ENCODE assay signal across 25 cellular contexts in genomic region chr2:50133766-50134165, GRCh38.
DNase-seq lines count a peak whose midpoint lies in the region; ATAC-seq and TF ChIP-seq lines count a peak whose summit lies in the region.
"Had no signal": no experiment of that assay in that cellular context is flagged by ENCODE, and none has a peak within 500 bp of the region (broad histone marks: within the 10 kb centered on the region; RNA-seq: fewer than 3 reads in every experiment).

No MANE protein-coding gene starts in this region.

- no peak overlapping the region for H2AFZ ChIP-seq in MM.1S (ENCODE audit: low read length)
- H2AFZ ChIP-seq: GM23338 had no signal

- no peaks in the 10 kb centered on the region for H3K36me3 Mint-ChIP-seq in activated naive CD4-positive, alpha-beta T cell treated with anti-CD3 and anti-CD28 coated beads, Interleukin-2, amount 50 U/mL, for 72 hours
- H3K36me3 Mint-ChIP-seq: CD14-positive monocyte had no signal

- H4K20me1 ChIP-seq in MM.1S (ENCODE audit: insufficient read depth, low read length): no peaks in the 10 kb centered on the region

- no peaks in the 10 kb centered on the region for H3K36me3 ChIP-seq in MM.1S (replicated peaks; ENCODE audit: insufficient read depth, low read length)
- H3K36me3 ChIP-seq in H7 (replicated peaks; ENCODE audit: control insufficient read depth, insufficient read depth, low read length): no peaks in the 10 kb centered on the region
- H3K36me3 ChIP-seq: MG63 had no signal

- no peaks in the 10 kb centered on the region for H3K9me2 ChIP-seq in MM.1S (replicated peaks; ENCODE audit: insufficient read depth, low read length)

- no peak overlapping the region for H3K4me2 ChIP-seq in MM.1S (ENCODE audit: low read depth, low read length)
- H3K4me2 ChIP-seq: A549, GM23338 had no signal

- peaks cover 0 to 5% of the 10 kb centered on the region in 2 donors for H3K9me3 Mint-ChIP-seq in activated naive CD4-positive, alpha-beta T cell treated with anti-CD3 and anti-CD28 coated beads, Interleukin-2, amount 50 U/mL, for 72 hours
- H3K9me3 Mint-ChIP-seq: GM23338 had no signal

- no peak overlapping the region for H3K27ac Mint-ChIP-seq in activated naive CD4-positive, alpha-beta T cell treated with anti-CD3 and anti-CD28 coated beads, Interleukin-2, amount 50 U/mL, for 72 hours
- H3K27ac Mint-ChIP-seq: B cell, CD14-positive monocyte, GM23338, T-helper 17 cell had no signal

- no peaks in the 10 kb centered on the region for H3K27me3 ChIP-seq in MM.1S (replicated peaks; ENCODE audit: insufficient read depth, low read length)
- no peaks in the 10 kb centered on the region for H3K27me3 ChIP-seq in H7 (ENCODE audit: control insufficient read depth, insufficient read depth, low read length)
- H3K27me3 ChIP-seq: MG63 had no signal

- no peaks in the 10 kb centered on the region for H3K9me3 ChIP-seq in MM.1S (replicated peaks; ENCODE audit: insufficient read depth, low read length)
- H3K9me3 ChIP-seq: A549, MG63 had no signal

- H3K79me2 ChIP-seq in MM.1S (ENCODE audit: low read length): no peaks in the 10 kb centered on the region

- no peak overlapping the region for H3K4me3 ChIP-seq in MM.1S (ENCODE audit: low read length)
- no peak overlapping the region for H3K4me3 ChIP-seq in H7 (ENCODE audit: insufficient read depth, low read depth, low read length)
- H3K4me3 ChIP-seq: A549, GM23338, MG63, SK-N-MC had no signal

- peak; percentile 17 for DNase-seq in NCI-H510A treated with DMSO at 0.1 percent for 48 hours (lab: John Stamatoyannopoulos, UW)
- no peak for DNase-seq in NCI-H510A (lab: John Stamatoyannopoulos, UW)
- DNase-seq in DMS79 treated with DMSO at 0.1 percent for 48 hours (lab: John Stamatoyannopoulos, UW): peak; percentile 78
- peak; percentile 85 for DNase-seq in NCI-H2171 treated with DMSO at 0.1 percent for 48 hours (lab: John Stamatoyannopoulos, UW)
- DNase-seq in cerebellum (ENCODE audit: low spot score): peak; percentile 72
- DNase-seq in activated naive CD4-positive, alpha-beta T cell treated with anti-CD3 and anti-CD28 coated beads, Interleukin-2, amount 50 U/mL, for 72 hours (ENCODE audit: low spot score in 2 of 2): no peak
- no peak for DNase-seq in MM.1S
- DNase-seq in H7: no peak
- DNase-seq: HCEC 1CT, Kasumi-1, MG63, NCI-H1048, NCI-H1694 treated with DMSO at 0.1 percent for 48 hours, NCI-H2081 treated with DMSO at 0.1 percent for 48 hours, NCI-H226, NCI-H524 treated with DMSO at 0.1 percent for 48 hours, SHP77 treated with DMSO at 0.1 percent for 48 hours, SW 1271, T-helper 17 cell had no signal

- no peak for TF ChIP-seq CTCF in MM.1S (IDR thresholded peaks at IDR 0.05; ENCODE audit: low read length)

- ATAC-seq in activated naive CD4-positive, alpha-beta T cell treated with anti-CD3 and anti-CD28 coated beads, Interleukin-2, amount 50 U/mL, for 72 hours: no peak
- ATAC-seq: A549, GM23338, T-helper 17 cell had no signal

- H3K4me1 ChIP-seq in MM.1S (ENCODE audit: low read length): no peaks in the 10 kb centered on the region
- H3K4me1 ChIP-seq: A549 had no signal

- H3K27ac ChIP-seq in MM.1S (ENCODE audit: low read length): no peak overlapping the region
- H3K27ac ChIP-seq: A549, RWPE1, SK-N-MC had no signal

- H3K9ac ChIP-seq in MM.1S (ENCODE audit: low read length): no peak overlapping the region

- no peaks in the 10 kb centered on the region for H3F3A ChIP-seq in MM.1S (ENCODE audit: insufficient read depth, low read length)

Comparison
In these comparisons a context has a peak if more than half of its experiments do, and no peak if none do; other contexts are left out.
1. DNase-seq: peak in NCI-H510A treated with DMSO at 0.1 percent for 48 hours (single experiment), DMS79 treated with DMSO at 0.1 percent for 48 hours (single experiment), NCI-H2171 treated with DMSO at 0.1 percent for 48 hours (single experiment) and cerebellum (single experiment); none in NCI-H510A (single experiment), activated naive CD4-positive, alpha-beta T cell treated with anti-CD3 and anti-CD28 coated beads, Interleukin-2, amount 50 U/mL, for 72 hours (0 of 2), MM.1S (single experiment) and H7 (single experiment).